15 cellular contexts compared by ENCODE assay signal in the genomic region with DNA sequence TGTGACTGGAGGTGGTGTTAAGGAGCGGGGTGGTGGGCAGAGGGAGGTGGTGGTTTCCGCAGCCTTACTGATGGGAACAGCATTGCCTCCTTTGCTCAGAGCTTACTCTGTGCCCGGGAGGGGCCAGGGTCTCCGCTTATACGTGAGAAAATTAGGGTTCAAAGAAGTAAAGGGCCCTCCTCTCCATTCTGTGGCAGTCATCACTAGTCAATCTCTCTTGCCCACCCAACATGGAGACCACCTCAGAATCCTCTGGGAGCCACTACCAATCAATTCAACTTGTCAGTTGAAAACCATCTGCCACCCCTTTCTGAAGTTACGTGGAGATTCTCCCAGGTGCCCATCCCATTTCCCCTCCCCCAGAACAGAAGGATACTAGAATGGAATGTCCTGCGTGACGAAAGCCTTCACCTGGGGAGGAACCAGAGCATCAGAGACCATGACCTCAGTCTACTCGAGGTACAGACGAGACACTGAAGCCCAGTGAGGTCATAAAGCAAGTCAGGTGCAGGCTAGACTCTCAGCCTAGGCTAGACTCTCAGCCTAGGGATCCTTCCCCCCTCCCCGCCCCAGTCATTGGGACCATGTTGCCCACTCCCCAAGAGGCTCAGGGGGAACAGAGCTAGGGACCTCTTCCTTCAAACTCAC. TPM values are rescaled to one million over a fixed set of nuclear protein-coding genes. Genes with fewer than 3 reads are reported as not detected.
DNase-seq lines count a peak whose midpoint lies in the region; ATAC-seq and TF ChIP-seq lines count a peak whose summit lies in the region.
"Had no signal": no experiment of that assay in that cellular context is flagged by ENCODE, and none has a peak within 500 bp of the region (broad histone marks: within the 10 kb centered on the region; RNA-seq: fewer than 3 reads in every experiment).

No MANE protein-coding gene starts in this region.

- H3K9me3 ChIP-seq in CD4-positive, CD25-positive, alpha-beta regulatory T cell (ENCODE audit: control insufficient read depth in 2 of 2, low read length in 2 of 2) = no peaks in the 10 kb centered on the region
- H3K9me3 ChIP-seq in SU-DHL-6 (ENCODE audit: insufficient read depth, low read length) (no peaks in the 10 kb centered on the region), gastroesophageal sphincter (no peaks in the 10 kb centered on the region), gastrocnemius medialis (no peaks in the 10 kb centered on the region)
- H3K9me3 ChIP-seq: adrenal gland had no signal

- peaks cover 4% of the 10 kb centered on the region for H3K27me3 Mint-ChIP-seq in CD4-positive, CD25-positive, alpha-beta regulatory T cell
- H3K27me3 Mint-ChIP-seq: stimulated activated naive B cell treated with anti-CD40 and anti-IgM and Interleukin-4, amounts not matched to agents 10 μg/mL and 1 μg/mL and 100 μg/mL, for 72 hours had no signal

- peaks cover 0 to 30% (median 16%) of the 10 kb centered on the region in 4 donors for H3K4me1 Mint-ChIP-seq in CD4-positive, CD25-positive, alpha-beta regulatory T cell

- H3F3A ChIP-seq in SU-DHL-6 (ENCODE audit: insufficient read depth) = no peaks in the 10 kb centered on the region

- in situ Hi-C loops in gastrocnemius medialis (cut with MboI; ENCODE audit: low sequenced_read_pairs in 4 of 4) = no loop called here

- H3K27ac ChIP-seq in CD4-positive, CD25-positive, alpha-beta regulatory T cell (ENCODE audit: insufficient read depth, low read length, poor library complexity, severe bottlenecking) = no peak overlapping the region
- no peak overlapping the region for H3K27ac ChIP-seq in SU-DHL-6 (ENCODE audit: low read depth, low read length)
- peak overlapping the region; percentile 97 to 100 (median 99) for H3K27ac ChIP-seq in gastroesophageal sphincter
- peak overlapping the region; percentile 93 to 98 (median 96) for H3K27ac ChIP-seq in gastrocnemius medialis

- H3K36me3 ChIP-seq in CD4-positive, CD25-positive, alpha-beta regulatory T cell (ENCODE audit: control insufficient read depth, insufficient read depth, low read length) = no peaks in the 10 kb centered on the region
- H3K36me3 ChIP-seq in SU-DHL-6 (ENCODE audit: low read length) = no peaks in the 10 kb centered on the region
- H3K36me3 ChIP-seq in gastroesophageal sphincter = peaks cover 0 to 41% of the 10 kb centered on the region in 2 donors
- H3K36me3 ChIP-seq in gastrocnemius medialis = peaks cover 0 to 12% of the 10 kb centered on the region in 2 donors

- H3K36me3 Mint-ChIP-seq in CD4-positive, CD25-positive, alpha-beta regulatory T cell = no peaks in the 10 kb centered on the region
- H3K36me3 Mint-ChIP-seq: stimulated activated naive B cell treated with anti-CD40 and anti-IgM and Interleukin-4, amounts not matched to agents 10 μg/mL and 1 μg/mL and 100 μg/mL, for 72 hours had no signal

- no peak for TF ChIP-seq POLR2A in gastroesophageal sphincter (IDR thresholded peaks at IDR 0.05)
- TF ChIP-seq POLR2A in gastrocnemius medialis (IDR thresholded peaks at IDR 0.05) = no peak

- peaks cover 18% of the 10 kb centered on the region for H3K4me1 ChIP-seq in CD4-positive, CD25-positive, alpha-beta regulatory T cell (ENCODE audit: control insufficient read depth, insufficient read depth, low read length, poor library complexity, severe bottlenecking)
- H3K4me1 ChIP-seq in gastroesophageal sphincter = peaks cover 5 to 73% (median 45%) of the 10 kb centered on the region in 3 donors
- peaks cover 31 to 42% of the 10 kb centered on the region in 2 donors for H3K4me1 ChIP-seq in gastrocnemius medialis

- WGBS in gastroesophageal sphincter (ENCODE audit: low coverage in 1 of 2), 2 donors = no CpG with 5 or more reads among the region's 11 CpGs

- ATAC-seq in CD4-positive, CD25-positive, alpha-beta regulatory T cell (ENCODE audit: low read depth in 2 of 2) = no peak
- ATAC-seq in gastroesophageal sphincter = no peak
- ATAC-seq in gastrocnemius medialis = no peak
- ATAC-seq in HG03571 (IDR thresholded peaks at IDR 0.05; ENCODE audit: unreplicated experiment) = no peak
- ATAC-seq: esophagus mucosa; stimulated activated naive B cell treated with anti-CD40 and anti-IgM and Interleukin-4, amounts not matched to agents 10 μg/mL and 1 μg/mL and 100 μg/mL, for 72 hours had no signal

- no peak overlapping the region for H3K9ac ChIP-seq in SU-DHL-6 (ENCODE audit: low read length)

- H3K9me3 Mint-ChIP-seq in CD4-positive, CD25-positive, alpha-beta regulatory T cell = peaks cover 0 to 1% (median 0%) of the 10 kb centered on the region in 7 donors
- H3K9me3 Mint-ChIP-seq: stimulated activated naive B cell treated with anti-CD40 and anti-IgM and Interleukin-4, amounts not matched to agents 10 μg/mL and 1 μg/mL and 100 μg/mL, for 72 hours had no signal

- TF ChIP-seq CTCF in SU-DHL-6 (IDR thresholded peaks at IDR 0.05; ENCODE audit: insufficient read depth, low read length, poor library complexity, severe bottlenecking) (no peak), gastroesophageal sphincter (IDR thresholded peaks at IDR 0.05) (no peak), gastrocnemius medialis (IDR thresholded peaks at IDR 0.05 in 4 of 5, conservative IDR thresholded peaks at IDR 0.05 in 1 of 5) (no peak)

- H4K20me1 ChIP-seq in SU-DHL-6 (ENCODE audit: low read depth, low read length) = no peaks in the 10 kb centered on the region

- H3K27ac Mint-ChIP-seq in CD4-positive, CD25-positive, alpha-beta regulatory T cell = peak overlapping the region in 2 of 3 donors; percentile 1 to 71
- H3K27ac Mint-ChIP-seq: stimulated activated naive B cell treated with anti-CD40 and anti-IgM and Interleukin-4, amounts not matched to agents 10 μg/mL and 1 μg/mL and 100 μg/mL, for 72 hours had no signal

- intact Hi-C loops in gastrocnemius medialis (cut with DNase I; ENCODE audit: low total_unique reads) = no loop called here

- H3K4me3 Mint-ChIP-seq in CD4-positive, CD25-positive, alpha-beta regulatory T cell = peak overlapping the region; percentile 77 to 95 (median 93)

- H2AFZ ChIP-seq in SU-DHL-6 (ENCODE audit: low read depth, low read length, severe bottlenecking) = no peak overlapping the region

- TF ChIP-seq EP300 in gastroesophageal sphincter (IDR thresholded peaks at IDR 0.05) = no peak

- no peaks in the 10 kb centered on the region for H3K9me2 ChIP-seq in SU-DHL-6 (replicated peaks; ENCODE audit: insufficient read depth, low read length)

- no peak for DNase-seq in CD4-positive, CD25-positive, alpha-beta regulatory T cell
- DNase-seq in gastrocnemius medialis (peak in 1 of 2 donors; percentile 9), NCI-H1092 treated with DMSO at 0.1 percent for 48 hours (lab: John Stamatoyannopoulos, UW) (no peak), GM19238 (ENCODE audit: insufficient read length, low spot score) (no peak)
- DNase-seq in activated CD8-positive, alpha-beta memory T cell treated with anti-CD3 and anti-CD28 coated beads, Interleukin-2, amount 50 U/mL, for 4 hours = no peak
- DNase-seq: adrenal gland; DMS 273 treated with DMSO at 0.1 percent for 48 hours; Karpas-422; stimulated activated naive B cell treated with anti-CD40 and anti-IgM and Interleukin-4, amounts not matched to agents 10 μg/mL and 1 μg/mL and 100 μg/mL, for 72 hours had no signal

- H3K79me2 ChIP-seq in SU-DHL-6 (ENCODE audit: insufficient read depth, low read length) = no peaks in the 10 kb centered on the region

- peak overlapping the region; percentile 30 for H3K4me2 ChIP-seq in SU-DHL-6 (ENCODE audit: low read depth, low read length, poor library complexity, severe bottlenecking)

- H3K27me3 ChIP-seq in CD4-positive, CD25-positive, alpha-beta regulatory T cell (ENCODE audit: control insufficient read depth, insufficient read depth, low read length) = no peaks in the 10 kb centered on the region
- H3K27me3 ChIP-seq in SU-DHL-6 (ENCODE audit: low read length) (no peaks in the 10 kb centered on the region), gastroesophageal sphincter (no peaks in the 10 kb centered on the region), gastrocnemius medialis (no peaks in the 10 kb centered on the region)
- H3K27me3 ChIP-seq: adrenal gland had no signal

- no peak overlapping the region for H3K4me3 ChIP-seq in CD4-positive, CD25-positive, alpha-beta regulatory T cell (ENCODE audit: low read depth, low read length)
- H3K4me3 ChIP-seq in SU-DHL-6 (ENCODE audit: insufficient read depth, low read length, poor library complexity, severe bottlenecking) (no peak overlapping the region), gastroesophageal sphincter (peak overlapping the region; percentile 92 to 96), gastrocnemius medialis (no peak overlapping the region)

RNA-seq across cellular contexts. Expression of a gene that starts 2.0 kb away (rescaled TPM):
- total RNA-seq in CD4-positive, CD25-positive, alpha-beta regulatory T cell = 30.6 TPM
- 100 to 1,000 TPM; 113 to 142 (median 133) TPM for polyA plus RNA-seq in CD4-positive, CD25-positive, alpha-beta regulatory T cell
- total RNA-seq in gastroesophageal sphincter (1,000 to 10,000 TPM in 3 of 4 donors, 100 to 1,000 TPM in 1; 941 to 2,300 (median 1,432) TPM), gastrocnemius medialis (100 to 1,000 TPM; 144 to 184 (median 157) TPM)

RNA-seq across cellular contexts. Expression of a gene that starts 17.4 kb away (rescaled TPM):
- total RNA-seq in CD4-positive, CD25-positive, alpha-beta regulatory T cell = not detected
- under 1 TPM in 1 of 4 donors, not detected in 3; 0.47 TPM for polyA plus RNA-seq in CD4-positive, CD25-positive, alpha-beta regulatory T cell
- 1 to 10 TPM in 3 of 4 donors, under 1 TPM in 1; 0.54 to 5.3 (median 2.1) TPM for total RNA-seq in gastroesophageal sphincter
- total RNA-seq in gastrocnemius medialis = under 1 TPM; 0.15 to 0.33 (median 0.28) TPM

RNA-seq across cellular contexts. Expression of a gene that starts 24.3 kb away (rescaled TPM):
- 6.5 TPM for total RNA-seq in CD4-positive, CD25-positive, alpha-beta regulatory T cell
- polyA plus RNA-seq in CD4-positive, CD25-positive, alpha-beta regulatory T cell = under 1 TPM in 3 of 4 donors, not detected in 1; 0.33 to 0.78 (median 0.47) TPM
- total RNA-seq in gastroesophageal sphincter (1,000 to 10,000 TPM in 2 of 4 donors, 100 to 1,000 TPM in 2; 900 to 1,687 (median 1,274) TPM), gastrocnemius medialis (100 to 1,000 TPM in 1 of 4 donors, 10 to 100 TPM in 3; 39.5 to 104 (median 45.3) TPM)

RNA-seq across cellular contexts. Expression of a gene that starts 34.9 kb away (rescaled TPM):
- not detected for total RNA-seq in CD4-positive, CD25-positive, alpha-beta regulatory T cell
- polyA plus RNA-seq in CD4-positive, CD25-positive, alpha-beta regulatory T cell = not detected
- total RNA-seq in gastroesophageal sphincter (under 1 TPM in 3 of 4 donors, not detected in 1; 0.12 to 0.47 (median 0.22) TPM), gastrocnemius medialis (not detected)
- total RNA-seq: activated CD8-positive, alpha-beta memory T cell treated with anti-CD3 and anti-CD28 coated beads for 36 hours; adrenal gland; NCI-H460 had no signal

RNA-seq across cellular contexts. Expression of a gene that starts 54.6 kb away (rescaled TPM):
- 13.8 TPM for total RNA-seq in CD4-positive, CD25-positive, alpha-beta regulatory T cell
- 10 to 100 TPM; 23.6 to 34.7 (median 30.4) TPM for polyA plus RNA-seq in CD4-positive, CD25-positive, alpha-beta regulatory T cell
- 10 to 100 TPM; 47.9 to 66.9 (median 62.5) TPM for total RNA-seq in gastroesophageal sphincter
- 10 to 100 TPM; 23.8 to 28.1 (median 27.6) TPM for total RNA-seq in gastrocnemius medialis

Comparison
In these comparisons a context has a peak if more than half of its experiments do, and no peak if none do; other contexts are left out.
1. H3K27ac ChIP-seq: peak in gastroesophageal sphincter (4 of 4) and gastrocnemius medialis (4 of 4); none in CD4-positive, CD25-positive, alpha-beta regulatory T cell (single experiment) and SU-DHL-6 (single experiment).
2. H3K4me3 ChIP-seq: peak in gastroesophageal sphincter (2 of 2); none in CD4-positive, CD25-positive, alpha-beta regulatory T cell (single experiment), SU-DHL-6 (single experiment) and gastrocnemius medialis (0 of 4).
3. RNA of a gene that starts 2.0 kb away (total RNA-seq): 941 to 2,300 TPM in gastroesophageal sphincter; 144 to 184 TPM in gastrocnemius medialis and 30.6 TPM in CD4-positive, CD25-positive, alpha-beta regulatory T cell (single experiment); every median in the first group is over 4 times any median in the second.
4. RNA of a gene that starts 24.3 kb away (total RNA-seq): 900 to 1,687 TPM in gastroesophageal sphincter; 39.5 to 104 TPM in gastrocnemius medialis and 6.5 TPM in CD4-positive, CD25-positive, alpha-beta regulatory T cell (single experiment); every median in the first group is over 4 times any median in the second.